1 cellular context compared by ENCODE assay signal in the genomic region with DNA sequence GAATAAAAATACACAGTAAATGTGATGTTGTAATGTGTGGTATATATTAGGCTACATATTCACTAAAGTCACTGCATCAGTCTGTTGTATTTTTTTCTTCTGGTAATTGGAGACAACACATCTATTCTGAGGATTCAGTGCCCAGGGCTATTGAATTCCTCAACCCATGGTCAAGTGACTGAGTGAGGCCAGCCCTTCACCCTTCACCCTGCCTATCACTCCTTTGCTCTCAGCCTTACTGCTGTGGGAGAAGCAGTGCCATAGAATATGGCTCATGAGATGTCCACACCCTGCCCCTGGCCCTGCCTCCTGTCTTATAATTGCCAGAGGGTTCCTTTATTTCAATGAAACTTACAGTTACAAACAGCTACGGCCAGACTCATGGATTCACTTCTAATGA.
TF ChIP-seq lines count a peak whose summit lies in the region.

No MANE protein-coding gene starts in this region.

TF ChIP-seq in IMR-90, 13 proteins besides CTCF, POLR2A, EP300 and RAD21 (continued from another document):
- TF ChIP-seq MAZ (IDR thresholded peaks at IDR 0.05; ENCODE audit: borderline replicate concordance, low read depth, low read length) (no peak), CEBPB (IDR thresholded peaks at IDR 0.05; ENCODE audit: low read depth, low read length) (no peak), RFX5 (IDR thresholded peaks at IDR 0.05; ENCODE audit: low read depth, low read length) (no peak), MAFK (IDR thresholded peaks at IDR 0.05; ENCODE audit: low read depth, low read length) (no peak)
- TF ChIP-seq, protein P1, sequence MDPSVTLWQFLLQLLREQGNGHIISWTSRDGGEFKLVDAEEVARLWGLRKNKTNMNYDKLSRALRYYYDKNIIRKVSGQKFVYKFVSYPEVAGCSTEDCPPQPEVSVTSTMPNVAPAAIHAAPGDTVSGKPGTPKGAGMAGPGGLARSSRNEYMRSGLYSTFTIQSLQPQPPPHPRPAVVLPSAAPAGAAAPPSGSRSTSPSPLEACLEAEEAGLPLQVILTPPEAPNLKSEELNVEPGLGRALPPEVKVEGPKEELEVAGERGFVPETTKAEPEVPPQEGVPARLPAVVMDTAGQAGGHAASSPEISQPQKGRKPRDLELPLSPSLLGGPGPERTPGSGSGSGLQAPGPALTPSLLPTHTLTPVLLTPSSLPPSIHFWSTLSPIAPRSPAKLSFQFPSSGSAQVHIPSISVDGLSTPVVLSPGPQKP (IDR thresholded peaks at IDR 0.05; ENCODE audit: borderline replicate concordance, low read depth, low read length), result no peak
